ENCODE assay signal across 14 cellular contexts in genomic region chr17:68310141-68310540, GRCh38. TPM values are rescaled to one million over a fixed set of nuclear protein-coding genes. Genes with fewer than 3 reads are reported as not detected.
DNase-seq lines count a peak whose midpoint lies in the region; FAIRE-seq and TF ChIP-seq lines count a peak whose summit lies in the region.
"Had no signal": no experiment of that assay in that cellular context is flagged by ENCODE, and none has a peak within 500 bp of the region (broad histone marks: within the 10 kb centered on the region; RNA-seq: fewer than 3 reads in every experiment).

No MANE protein-coding gene starts in this region.

- no peak overlapping the region for H2AFZ ChIP-seq in H9 (ENCODE audit: low read length)

- no peak for TF ChIP-seq CTCF in H9 (conservative IDR thresholded peaks at IDR 0.05)

- H3K36me3 Mint-ChIP-seq in H9 (ENCODE audit: insufficient read depth in 1 of 3, low read depth in 3 of 3), result peaks cover 16 to 26% (median 16%) of the 10 kb centered on the region in 3 experiments

- no peaks in the 10 kb centered on the region for H4K20me1 ChIP-seq in H9 (ENCODE audit: control insufficient read depth, insufficient read depth, insufficient read length)

- H2BK15ac ChIP-seq in H9 (ENCODE audit: low read depth, low read length), result no peak overlapping the region

- DNase-seq in DMS53 (lab: John Stamatoyannopoulos, UW) (peak; percentile 19), DMS53 treated with DMSO at 0.1 percent for 48 hours (lab: John Stamatoyannopoulos, UW; ENCODE audit: unreplicated experiment) (no peak), H9 (no peak), urothelium cell line (ENCODE audit: low spot score) (no peak), SHP77 treated with DMSO at 0.1 percent for 48 hours (lab: John Stamatoyannopoulos, UW) (no peak)
- peak; percentile 45 for DNase-seq in activated CD4-positive, alpha-beta T cell treated with anti-CD3 and anti-CD28 coated beads for 48 hours
- peak; percentile 39 for DNase-seq in activated naive CD4-positive, alpha-beta T cell treated with anti-CD3 and anti-CD28 coated beads, Interleukin-2, amount 50 U/mL, for 16 hours
- peak; percentile 44 for DNase-seq in stimulated activated CD8-positive, alpha-beta memory T cell treated with anti-CD3 and anti-CD28 coated beads, Interleukin-12 subunit alpha, Interleukin-12 subunit beta, amount 100 ng/mL, for 1 hour (ENCODE audit: low read depth)
- DNase-seq: DMS 273 treated with DMSO at 0.1 percent for 48 hours, left ventricle myocardium inferior, testis had no signal

- H3K4me1 Mint-ChIP-seq in H9, result peaks cover 0 to 8% of the 10 kb centered on the region in 2 experiments; a peak in 1 of 4 replicates

- H3K4me1 ChIP-seq in H9 (ENCODE audit: insufficient read depth, low read length), result no peaks in the 10 kb centered on the region; the same call in 1 of the 2 replicates
- H3K4me1 ChIP-seq: left ventricle myocardium inferior, testis had no signal

- no peak overlapping the region for H4K91ac ChIP-seq in H9 (ENCODE audit: insufficient read length, low read depth, low read length)

- FAIRE-seq in urothelium cell line (lab: Jason Lieb, UNC), result no peak
- FAIRE-seq: astrocyte had no signal

- no peak overlapping the region for H3K4me2 ChIP-seq in H9 (ENCODE audit: insufficient read depth, insufficient read length, low read length)

- 0 out of 7 replicates have a peak overlapping the region, but pooled peaks of 1 of the 3 experiments have one; percentile 56 for H3K27ac Mint-ChIP-seq in H9

- H2BK12ac ChIP-seq in H9 (ENCODE audit: insufficient read length, low read depth, low read length), result no peak overlapping the region

- no peak overlapping the region for H3K56ac ChIP-seq in H9 (ENCODE audit: insufficient read length, low read depth, low read length)

- no peak overlapping the region for H3K4me3 Mint-ChIP-seq in H9

- H3K79me2 ChIP-seq in H9 (ENCODE audit: insufficient read depth, low read length), result no peaks in the 10 kb centered on the region

- no peaks in the 10 kb centered on the region for H3K79me1 ChIP-seq in H9 (ENCODE audit: insufficient read depth, low read depth, low read length, poor library complexity, severe bottlenecking)

- no peak overlapping the region for H3K18ac ChIP-seq in H9 (ENCODE audit: insufficient read length, low read depth, low read length)

- H3K9me3 ChIP-seq in H9 (ENCODE audit: control insufficient read depth, low read depth, low read length), result no peaks in the 10 kb centered on the region
- H3K9me3 ChIP-seq: left ventricle myocardium inferior, testis had no signal

- no peak overlapping the region for H4K8ac ChIP-seq in H9 (replicated peaks; ENCODE audit: insufficient read length, low read depth, low read length)

- H2BK5ac ChIP-seq in H9 (ENCODE audit: insufficient read length, low read length), result no peak overlapping the region

- H2BK120ac ChIP-seq in H9 (ENCODE audit: low read depth, low read length, poor library complexity, severe bottlenecking), result no peak overlapping the region

- H3K23ac ChIP-seq in H9 (ENCODE audit: insufficient read length, low read depth, low read length), result no peak overlapping the region

- no peaks in the 10 kb centered on the region for H3K27me3 ChIP-seq in H9 (ENCODE audit: insufficient read depth, low read length)
- H3K27me3 ChIP-seq: testis had no signal

- no peak overlapping the region for H3K4ac ChIP-seq in H9 (ENCODE audit: low read depth, low read length)

- H3K9ac ChIP-seq in H9 (ENCODE audit: extremely low read depth, insufficient read length, low read length), result no peak overlapping the region

- H4K5ac ChIP-seq in H9 (ENCODE audit: insufficient read length, low read depth, low read length), result no peak overlapping the region

- H3K27ac ChIP-seq in H9 (ENCODE audit: insufficient read length, low read depth, low read length), result no peak overlapping the region
- H3K27ac ChIP-seq: 22Rv1, left ventricle myocardium inferior, RWPE1, testis had no signal

- no peak overlapping the region for H2AK5ac ChIP-seq in H9 (ENCODE audit: insufficient read length, low read length)

- no peaks in the 10 kb centered on the region for H3K23me2 ChIP-seq in H9 (ENCODE audit: insufficient read length, low read depth, low read length, poor library complexity, severe bottlenecking)

- H3K27me3 Mint-ChIP-seq in H9 (ENCODE audit: low read depth), result no peaks in the 10 kb centered on the region

- no peak overlapping the region for H3K14ac ChIP-seq in H9 (ENCODE audit: insufficient read depth, low read length)

- H3T11ph ChIP-seq in H9 (ENCODE audit: low read length), result no peak overlapping the region

- H2BK20ac ChIP-seq in H9 (ENCODE audit: low read depth, low read length, poor library complexity, severe bottlenecking), result no peak overlapping the region

- H3K9me3 Mint-ChIP-seq in H9, result peaks cover 0 to 5% of the 10 kb centered on the region in 2 experiments; a peak in 1 of 5 replicates

- WGBS in H9 (ENCODE audit: extremely low coverage, insufficient read length, low lambda C conversion rate), result no CpG with 5 or more reads among the region's 8 CpGs

RNA-seq across cellular contexts. Expression of gene ARSG, which starts 18.8 kb away (rescaled TPM):
- 3.5 and 3.6 TPM in 2 replicates for total RNA-seq in H9 (2021)

RNA-seq across cellular contexts. Expression of gene SLC16A6, which starts 19.2 kb away (rescaled TPM):
- total RNA-seq in H9 (2021), result 0.24 and 0.33 TPM in 2 replicates

Comparison
In these comparisons a context has a peak if more than half of its experiments do, and no peak if none do; other contexts are left out.
1. DNase-seq: peak in DMS53 (single experiment), activated CD4-positive, alpha-beta T cell treated with anti-CD3 and anti-CD28 coated beads for 48 hours (single experiment), activated naive CD4-positive, alpha-beta T cell treated with anti-CD3 and anti-CD28 coated beads, Interleukin-2, amount 50 U/mL, for 16 hours (single experiment) and stimulated activated CD8-positive, alpha-beta memory T cell treated with anti-CD3 and anti-CD28 coated beads, Interleukin-12 subunit alpha, Interleukin-12 subunit beta, amount 100 ng/mL, for 1 hour (single experiment); none in DMS53 treated with DMSO at 0.1 percent for 48 hours (single experiment), H9 (single experiment), urothelium cell line (single experiment) and SHP77 treated with DMSO at 0.1 percent for 48 hours (single experiment).